Comparison of ENCODE assay signal across 1 cellular context in genomic region chr17:59093702-59094231, GRCh38.
TF ChIP-seq lines count a peak whose summit lies in the region.

No MANE protein-coding gene starts in this region.

TF ChIP-seq in HepG2, 621 proteins besides CTCF, POLR2A, EP300 and RAD21:
- TF ChIP-seq ZNF543 (CRISPR knock-in tag; IDR thresholded peaks at IDR 0.05) (no peak), ISL2 (CRISPR knock-in tag; IDR thresholded peaks at IDR 0.05) (no peak), ZNF75D (CRISPR knock-in tag; IDR thresholded peaks at IDR 0.05; ENCODE audit: borderline replicate concordance) (no peak), ZNF564 (CRISPR knock-in tag; IDR thresholded peaks at IDR 0.05) (no peak), ZNF674 (CRISPR knock-in tag; IDR thresholded peaks at IDR 0.05; ENCODE audit: low read depth) (no peak), CERS6 (CRISPR knock-in tag; IDR thresholded peaks at IDR 0.05) (no peak), MLX (CRISPR knock-in tag; IDR thresholded peaks at IDR 0.05) (no peak)
- TF ChIP-seq, protein P1, sequence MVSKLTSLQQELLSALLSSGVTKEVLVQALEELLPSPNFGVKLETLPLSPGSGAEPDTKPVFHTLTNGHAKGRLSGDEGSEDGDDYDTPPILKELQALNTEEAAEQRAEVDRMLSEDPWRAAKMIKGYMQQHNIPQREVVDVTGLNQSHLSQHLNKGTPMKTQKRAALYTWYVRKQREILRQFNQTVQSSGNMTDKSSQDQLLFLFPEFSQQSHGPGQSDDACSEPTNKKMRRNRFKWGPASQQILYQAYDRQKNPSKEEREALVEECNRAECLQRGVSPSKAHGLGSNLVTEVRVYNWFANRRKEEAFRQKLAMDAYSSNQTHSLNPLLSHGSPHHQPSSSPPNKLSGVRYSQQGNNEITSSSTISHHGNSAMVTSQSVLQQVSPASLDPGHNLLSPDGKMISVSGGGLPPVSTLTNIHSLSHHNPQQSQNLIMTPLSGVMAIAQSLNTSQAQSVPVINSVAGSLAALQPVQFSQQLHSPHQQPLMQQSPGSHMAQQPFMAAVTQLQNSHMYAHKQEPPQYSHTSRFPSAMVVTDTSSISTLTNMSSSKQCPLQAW (CRISPR knock-in tag; IDR thresholded peaks at IDR 0.05) = no peak
